Comparison of ENCODE assay signal across 29 cellular contexts in genomic region chr17:400257-400656, GRCh38.
"Had no signal": no experiment of that assay in that cellular context is flagged by ENCODE, and none has a peak within 500 bp of the region (broad histone marks: within the 10 kb centered on the region; RNA-seq: fewer than 3 reads in every experiment).

No MANE protein-coding gene starts in this region.

- H3K27me3 Mint-ChIP-seq: stimulated activated memory B cell treated with anti-CD40 and anti-IgM and Interleukin-4, amounts not matched to agents 10 μg/mL and 1 μg/mL and 100 μg/mL, for 72 hours; stimulated activated naive CD8-positive, alpha-beta T cell treated with anti-CD3 and anti-CD28 coated beads, Interleukin-15, amount 100 ng/mL, for 72 hours; stimulated activated naive CD8-positive, alpha-beta T cell treated with anti-CD3 and anti-CD28 coated beads, Interleukin-15, Interleukin-2, amounts not matched to agents 100 ng/mL and 50 ng/mL, for 24 hours had no signal

- H3K4me1 ChIP-seq: stomach, suprapubic skin, testis, thyroid gland, tibial artery, tibial nerve, transverse colon, upper lobe of left lung, upper lobe of right lung, uterus, vagina had no signal

- ATAC-seq: stimulated activated effector memory CD8-positive, alpha-beta T cell treated with anti-CD3 and anti-CD28 coated beads, Interleukin-12 subunit alpha, Interleukin-12 subunit beta, amount 100 ng/mL, for 72 hours; stimulated activated memory B cell treated with anti-CD40 and anti-IgM and Interleukin-4, amounts not matched to agents 10 μg/mL and 1 μg/mL and 100 μg/mL, for 72 hours; stimulated activated naive B cell treated with anti-CD40 and anti-IgM and Interleukin-4, amounts not matched to agents 10 μg/mL and 1 μg/mL and 100 μg/mL, for 72 hours; stimulated activated naive CD8-positive, alpha-beta T cell treated with anti-CD3 and anti-CD28 coated beads, Interleukin-15, amount 100 ng/mL, for 72 hours; stimulated activated naive CD8-positive, alpha-beta T cell treated with anti-CD3 and anti-CD28 coated beads, Interleukin-15, Interleukin-2, amounts not matched to agents 100 U/mL and 50 U/mL, for 24 hours; upper lobe of right lung had no signal

- H3K36me3 Mint-ChIP-seq: stimulated activated naive B cell treated with anti-CD40 and anti-IgM and Interleukin-4, amounts not matched to agents 10 μg/mL and 1 μg/mL and 100 μg/mL, for 72 hours; type B pancreatic cell had no signal

- H3K27ac Mint-ChIP-seq: stimulated activated effector memory CD8-positive, alpha-beta T cell treated with anti-CD3 and anti-CD28 coated beads, Interleukin-12 subunit alpha, Interleukin-12 subunit beta, amount 100 ng/mL, for 72 hours; stimulated activated memory B cell treated with anti-CD40 and anti-IgM and Interleukin-4, amounts not matched to agents 10 μg/mL and 1 μg/mL and 100 μg/mL, for 72 hours; stimulated activated naive B cell treated with anti-CD40 and anti-IgM and Interleukin-4, amounts not matched to agents 10 μg/mL and 1 μg/mL and 100 μg/mL, for 72 hours; stimulated activated naive CD8-positive, alpha-beta T cell treated with anti-CD3 and anti-CD28 coated beads, Interleukin-15, amount 100 ng/mL, for 72 hours; stimulated activated naive CD8-positive, alpha-beta T cell treated with anti-CD3 and anti-CD28 coated beads, Interleukin-15, Interleukin-2, amounts not matched to agents 100 ng/mL and 50 ng/mL, for 24 hours; type B pancreatic cell had no signal

- H3K4me1 Mint-ChIP-seq: stimulated activated effector memory CD8-positive, alpha-beta T cell treated with anti-CD3 and anti-CD28 coated beads, Interleukin-12 subunit alpha, Interleukin-12 subunit beta, amount 100 ng/mL, for 72 hours; stimulated activated naive B cell treated with anti-CD40 and anti-IgM and Interleukin-4, amounts not matched to agents 10 μg/mL and 1 μg/mL and 100 μg/mL, for 72 hours; stimulated activated naive CD8-positive, alpha-beta T cell treated with anti-CD3 and anti-CD28 coated beads, Interleukin-15, amount 100 ng/mL, for 72 hours had no signal

- H3K9me3 Mint-ChIP-seq: stimulated activated effector memory CD8-positive, alpha-beta T cell treated with anti-CD3 and anti-CD28 coated beads, Interleukin-12 subunit alpha, Interleukin-12 subunit beta, amount 100 ng/mL, for 72 hours; stimulated activated memory B cell treated with anti-CD40 and anti-IgM and Interleukin-4, amounts not matched to agents 10 μg/mL and 1 μg/mL and 100 μg/mL, for 72 hours; stimulated activated naive B cell treated with anti-CD40 and anti-IgM and Interleukin-4, amounts not matched to agents 10 μg/mL and 1 μg/mL and 100 μg/mL, for 72 hours; stimulated activated naive CD8-positive, alpha-beta T cell treated with anti-CD3 and anti-CD28 coated beads, Interleukin-15, amount 100 ng/mL, for 72 hours; stimulated activated naive CD8-positive, alpha-beta T cell treated with anti-CD3 and anti-CD28 coated beads, Interleukin-15, Interleukin-2, amounts not matched to agents 100 ng/mL and 50 ng/mL, for 24 hours; type B pancreatic cell had no signal

- H3K9me3 ChIP-seq: stomach, suprapubic skin, testis, thoracic aorta, thyroid gland, tibial artery, tibial nerve, transverse colon, upper lobe of left lung, upper lobe of right lung, uterus, vagina had no signal

- H3K4me3 Mint-ChIP-seq: stimulated activated effector memory CD8-positive, alpha-beta T cell treated with anti-CD3 and anti-CD28 coated beads, Interleukin-12 subunit alpha, Interleukin-12 subunit beta, amount 100 ng/mL, for 72 hours; stimulated activated memory B cell treated with anti-CD40 and anti-IgM and Interleukin-4, amounts not matched to agents 10 μg/mL and 1 μg/mL and 100 μg/mL, for 72 hours; stimulated activated naive B cell treated with anti-CD40 and anti-IgM and Interleukin-4, amounts not matched to agents 10 μg/mL and 1 μg/mL and 100 μg/mL, for 72 hours; stimulated activated naive CD8-positive, alpha-beta T cell treated with anti-CD3 and anti-CD28 coated beads, Interleukin-15, amount 100 ng/mL, for 72 hours; stimulated activated naive CD8-positive, alpha-beta T cell treated with anti-CD3 and anti-CD28 coated beads, Interleukin-15, Interleukin-2, amounts not matched to agents 100 ng/mL and 50 ng/mL, for 24 hours; type B pancreatic cell had no signal

- H3K4me3 ChIP-seq: stomach, suprapubic skin, testis, thoracic aorta, thyroid gland, tibial artery, tibial nerve, transverse colon, upper lobe of left lung, upper lobe of right lung, uterus, vagina had no signal

- FAIRE-seq: urothelium cell line had no signal

- H3K27me3 ChIP-seq: suprapubic skin, testis, thyroid gland, tibial nerve, upper lobe of left lung, upper lobe of right lung, uterus, vagina had no signal

- DNase-seq: stimulated activated CD4-positive, alpha-beta T cell treated with anti-CD3 and anti-CD28 coated beads, Interleukin-2, amount 100 ng/mL, for 48 hours; stimulated activated CD4-positive, alpha-beta T cell treated with anti-CD3 and anti-CD28 coated beads, Interleukin-4, amount 100 ng/mL, for 1 hour; stimulated activated CD4-positive, alpha-beta T cell treated with anti-CD3 and anti-CD28 coated beads, Interleukin-4, amount 100 ng/mL, for 24 hours; stimulated activated CD4-positive, alpha-beta T cell treated with anti-CD3 and anti-CD28 coated beads, Interleukin-4, amount 100 ng/mL, for 4 hours; stimulated activated CD8-positive, alpha-beta memory T cell treated with anti-CD3 and anti-CD28 coated beads, Interleukin-4, amount 100 ng/mL, for 48 hours; stimulated activated naive B cell treated with anti-CD40 and anti-IgM and Interleukin-4, amounts not matched to agents 10 μg/mL and 1 μg/mL and 100 μg/mL, for 72 hours; stimulated activated naive CD4-positive, alpha-beta T cell; stimulated activated naive CD4-positive, alpha-beta T cell treated with Interleukin-2 at 50 U/mL for 16 hours; stimulated activated naive CD8-positive, alpha-beta T cell treated with anti-CD3 and anti-CD28 coated beads, Interleukin-15, amount 100 ng/mL, for 72 hours; stimulated activated naive CD8-positive, alpha-beta T cell treated with anti-CD3 and anti-CD28 coated beads, Interleukin-15, Interleukin-2, amounts not matched to agents 100 U/mL and 50 U/mL, for 24 hours; stomach; substantia nigra; testis; thyroid gland; tibial artery; transverse colon; trophoblast cell; upper lobe of left lung; upper lobe of right lung; uterus had no signal

- H3K36me3 ChIP-seq: stomach, suprapubic skin, thoracic aorta, thyroid gland, tibial artery, tibial nerve, transverse colon, upper lobe of left lung, upper lobe of right lung, uterus, vagina had no signal

- H3K27ac ChIP-seq: stomach, suprapubic skin, testis, thoracic aorta, thyroid gland, tibial artery, tibial nerve, transverse colon, upper lobe of left lung, upper lobe of right lung, uterus, vagina had no signal
